Comparison of ENCODE assay signal across 8 cellular contexts in the genomic region with DNA sequence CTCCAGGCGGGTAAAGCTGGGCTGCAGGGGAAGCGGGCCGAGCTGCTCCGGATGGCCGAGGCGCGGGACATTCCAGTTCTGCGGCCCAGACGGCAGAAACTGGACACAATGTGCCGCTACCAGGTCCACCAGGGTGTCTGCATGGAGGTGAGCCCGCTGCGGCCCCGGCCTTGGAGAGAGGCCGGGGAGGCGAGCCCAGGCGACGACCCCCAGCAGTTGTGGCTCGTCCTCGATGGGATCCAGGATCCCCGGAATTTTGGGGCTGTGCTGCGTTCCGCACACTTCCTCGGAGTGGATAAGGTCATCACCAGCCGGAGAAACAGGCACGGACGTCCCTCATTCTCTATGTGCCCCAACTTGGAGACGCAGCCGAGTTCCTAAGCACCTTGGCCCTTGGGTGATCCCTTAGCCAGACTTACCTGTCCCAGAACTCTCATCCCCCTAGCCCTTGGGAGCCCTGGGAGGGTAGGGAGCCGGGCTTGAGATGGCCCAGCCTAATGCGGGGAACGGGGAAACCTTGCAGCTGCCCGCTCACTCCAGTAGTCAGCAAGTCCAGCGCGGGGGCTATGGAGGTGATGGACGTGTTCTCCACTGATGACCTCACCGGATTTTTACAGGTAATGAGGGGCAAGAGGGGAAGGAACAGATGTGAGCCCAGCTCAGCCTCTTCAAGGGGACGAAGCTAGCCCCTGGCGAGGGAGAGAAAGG. TPM values are rescaled to one million over a fixed set of nuclear protein-coding genes. Genes with fewer than 3 reads are reported as not detected.
A peak's percentile ranks its signal among the peaks of the same experiment; 100 is the strongest.
DNase-seq lines count a peak whose midpoint lies in the region; ATAC-seq and TF ChIP-seq lines count a peak whose summit lies in the region.

No MANE protein-coding gene starts in this region.

- peak overlapping the region; percentile 33 for H3K27ac ChIP-seq in SU-DHL-6 (ENCODE audit: low read depth, low read length)
- H3K27ac ChIP-seq in muscle layer of colon (ENCODE audit: low read depth, low read length): peak overlapping the region; percentile 71

- H3K4me1 ChIP-seq in Caco-2: peaks cover 6% of the 10 kb centered on the region
- peaks cover 15% of the 10 kb centered on the region for H3K4me1 ChIP-seq in muscle layer of colon (ENCODE audit: insufficient read depth, low read length)

- H3K4me2 ChIP-seq in SU-DHL-6 (ENCODE audit: low read depth, low read length, poor library complexity, severe bottlenecking): peak overlapping the region; percentile 87

- peak overlapping the region; percentile 66 for H3K4me3 ChIP-seq in Caco-2 (ENCODE audit: low read depth, low read length)
- H3K4me3 ChIP-seq in SU-DHL-6 (ENCODE audit: insufficient read depth, low read length, poor library complexity, severe bottlenecking): peak overlapping the region; percentile 79
- H3K4me3 ChIP-seq in muscle layer of colon (ENCODE audit: low read depth in 1 of 2, low read length in 2 of 2): peak overlapping the region; percentile 80 to 94

- ATAC-seq in HG02588 (IDR thresholded peaks at IDR 0.05; ENCODE audit: unreplicated experiment) (peak; percentile 13), GM19324 (IDR thresholded peaks at IDR 0.05; ENCODE audit: low FRiP score, unreplicated experiment) (no peak)

- H3K27me3 Mint-ChIP-seq in Caco-2 (ENCODE audit: insufficient read depth, unreplicated experiment) (no peaks in the 10 kb centered on the region), endothelial cell (ENCODE audit: unreplicated experiment) (peaks cover 4% of the 10 kb centered on the region)

- H3K9me3 Mint-ChIP-seq in Caco-2 (ENCODE audit: unreplicated experiment) (no peaks in the 10 kb centered on the region), endothelial cell (ENCODE audit: unreplicated experiment) (no peaks in the 10 kb centered on the region)

- H3K79me2 ChIP-seq in SU-DHL-6 (ENCODE audit: insufficient read depth, low read length): peaks cover 40% of the 10 kb centered on the region

- H3K27ac Mint-ChIP-seq in Caco-2 (ENCODE audit: unreplicated experiment): peak overlapping the region; percentile 97
- no peak overlapping the region for H3K27ac Mint-ChIP-seq in endothelial cell (ENCODE audit: unreplicated experiment)

- H3K4me1 Mint-ChIP-seq in Caco-2 (ENCODE audit: low read depth, unreplicated experiment) (peaks cover 22% of the 10 kb centered on the region), endothelial cell (ENCODE audit: unreplicated experiment) (peaks cover 15% of the 10 kb centered on the region)

- POLR2A ChIA-PET in Caco-2 (lab: Charles Lee): interaction anchor here (0.6 to 3.2 kb wide), 8 partner anchors 10 to 1749 kb away, joined by 3 to 35 read pairs (median 6); a partner anchor contains a TSS

- CTCF ChIA-PET in Caco-2 (lab: Charles Lee): interaction anchor here (0.6 to 3.0 kb wide), 12 partner anchors 9 to 944 kb away, joined by 3 to 30 read pairs (median 4); a partner anchor contains a TSS

- H3K9me3 ChIP-seq in Caco-2: no peaks in the 10 kb centered on the region
- H3K9me3 ChIP-seq in SU-DHL-6 (ENCODE audit: insufficient read depth, low read length): no peaks in the 10 kb centered on the region
- no peaks in the 10 kb centered on the region for H3K9me3 ChIP-seq in muscle layer of colon (ENCODE audit: low read length)

- H2AFZ ChIP-seq in SU-DHL-6 (ENCODE audit: low read depth, low read length, severe bottlenecking): peak overlapping the region; percentile 54

- TSS peak; percentile 29 for BruUV-seq in Caco-2 (replicated peaks; lab: Mats Ljungman, UMichigan)

- H3K27me3 ChIP-seq in Caco-2 (replicated peaks; ENCODE audit: control insufficient read depth, insufficient read depth, low read length) (no peaks in the 10 kb centered on the region), SU-DHL-6 (ENCODE audit: low read length) (no peaks in the 10 kb centered on the region), muscle layer of colon (ENCODE audit: control insufficient read depth in 1 of 2, insufficient read depth in 2 of 2, low read length in 2 of 2) (no peaks in the 10 kb centered on the region)

- H3K36me3 ChIP-seq in Caco-2 (ENCODE audit: control insufficient read depth, insufficient read depth, low read length) (peaks cover 4% of the 10 kb centered on the region), SU-DHL-6 (ENCODE audit: low read length) (no peaks in the 10 kb centered on the region), muscle layer of colon (ENCODE audit: insufficient read depth, low read length) (no peaks in the 10 kb centered on the region)

- H3K9me2 ChIP-seq in SU-DHL-6 (replicated peaks; ENCODE audit: insufficient read depth, low read length): no peaks in the 10 kb centered on the region

- intact Hi-C loops in Caco-2 (cut with micrococcal nuclease; ENCODE audit: unreplicated experiment): no loop called here

- DNase-seq in Caco-2 (peak; percentile 41 to 51), endothelial cell (ENCODE audit: low spot score) (no peak), KG1 (lab: John Stamatoyannopoulos, UW) (no peak)
- no peak for DNase-seq in stimulated activated naive CD4-positive, alpha-beta T cell treated with Interleukin-2 at 50 U/mL for 16 hours (lab: John Stamatoyannopoulos, UW)

- H4K20me1 ChIP-seq in SU-DHL-6 (ENCODE audit: low read depth, low read length): no peaks in the 10 kb centered on the region

- H3K4me3 Mint-ChIP-seq in Caco-2 (ENCODE audit: unreplicated experiment) (peak overlapping the region; percentile 88), endothelial cell (ENCODE audit: unreplicated experiment) (peak overlapping the region; percentile 81)

- H3K9ac ChIP-seq in SU-DHL-6 (ENCODE audit: low read length): peak overlapping the region; percentile 76
- peak overlapping the region; percentile 68 for H3K9ac ChIP-seq in muscle layer of colon (ENCODE audit: low read length)

- peaks cover 36% of the 10 kb centered on the region for H3K36me3 Mint-ChIP-seq in Caco-2 (ENCODE audit: insufficient read depth, unreplicated experiment)
- no peaks in the 10 kb centered on the region for H3K36me3 Mint-ChIP-seq in endothelial cell (ENCODE audit: low read depth, unreplicated experiment)

- TF ChIP-seq CTCF in Caco-2 (IDR thresholded peaks at IDR 0.05; ENCODE audit: insufficient read depth in 1 of 2, low read depth in 1 of 2, low read length in 1 of 2, severe bottlenecking in 1 of 2, unreplicated experiment in 1 of 2) (no peak), SU-DHL-6 (IDR thresholded peaks at IDR 0.05; ENCODE audit: insufficient read depth, low read length, poor library complexity, severe bottlenecking) (no peak), endothelial cell (IDR thresholded peaks at IDR 0.05; ENCODE audit: unreplicated experiment) (no peak)

- H3F3A ChIP-seq in SU-DHL-6 (ENCODE audit: insufficient read depth): 0 out of 2 replicates have a peak, but pooled peaks cover 6% of the 10 kb centered on the region

RNA-seq across cellular contexts. Expression of a gene that starts 0.8 kb away (rescaled TPM):
- total RNA-seq in Caco-2 (2022): 9.3 and 13.5 TPM in 2 replicates
- 1.7 TPM for total RNA-seq in endothelial cell (ENCODE audit: unreplicated experiment)

RNA-seq across cellular contexts. Expression of a gene that starts 10.5 kb away (rescaled TPM):
- total RNA-seq in Caco-2 (2022) (44.7 and 46.9 TPM in 2 replicates), endothelial cell (ENCODE audit: unreplicated experiment) (3.9 TPM)

RNA-seq across cellular contexts. Expression of a gene that starts 57.5 kb away (rescaled TPM):
- total RNA-seq in Caco-2 (2022) (91.3 and 91.5 TPM in 2 replicates), endothelial cell (ENCODE audit: unreplicated experiment) (84.4 TPM)

Comparison
In these comparisons a context has a peak if more than half of its experiments do, and no peak if none do; other contexts are left out.
1. DNase-seq: peak in Caco-2 (2 of 2); none in endothelial cell (single experiment), KG1 (single experiment) and stimulated activated naive CD4-positive, alpha-beta T cell treated with Interleukin-2 at 50 U/mL for 16 hours (single experiment).
2. Peak in every context shown above with its lines, with median percentiles within 50 percentile points of each other: H3K4me3 ChIP-seq.